ENCODE assay signal across 27 cellular contexts in genomic region chr15:46660096-46660842, GRCh38.
"Had no signal": no experiment of that assay in that cellular context is flagged by ENCODE, and none has a peak within 500 bp of the region (broad histone marks: within the 10 kb centered on the region; RNA-seq: fewer than 3 reads in every experiment).

No MANE protein-coding gene starts in this region.

- H3K9me3 ChIP-seq: esophagus muscularis mucosa, left lung, mucosa of descending colon, neutrophil, right atrium auricular region, sigmoid colon, stomach, testis, tibial artery had no signal

- H3K9ac ChIP-seq: parathyroid adenoma had no signal

- ATAC-seq: foreskin keratinocyte; heart right ventricle; left cardiac atrium; left lung; mucosa of descending colon; natural killer cell treated with Interleukin-12 subunit alpha and Interleukin-12 subunit beta and Interleukin-15 and Interleukin-18, amount 100 ng/mL, for 72 hours; stimulated activated effector memory CD8-positive, alpha-beta T cell treated with anti-CD3 and anti-CD28 coated beads, Interleukin-12 subunit alpha, Interleukin-12 subunit beta, amount 100 ng/mL, for 72 hours had no signal

- H3K36me3 ChIP-seq: esophagus muscularis mucosa, heart right ventricle, left lung, neutrophil, right atrium auricular region, sigmoid colon, stomach, tibial artery had no signal

- DNase-seq: dermis blood vessel endothelial cell; effector memory CD4-positive, alpha-beta T cell; foreskin keratinocyte; glutamatergic neuron; heart right ventricle; hippocampal formation; left cardiac atrium; left lung; mesenchymal stem cell; mucosa of descending colon; naive B cell; sigmoid colon; stimulated activated CD4-positive, alpha-beta T cell treated with anti-CD3 and anti-CD28 coated beads, Interleukin-2, amount 100 ng/mL, for 24 hours; stimulated activated CD4-positive, alpha-beta T cell treated with anti-CD3 and anti-CD28 coated beads, Interleukin-4, amount 100 ng/mL, for 24 hours; stimulated activated naive CD4-positive, alpha-beta T cell treated with Interleukin-2 at 50 U/mL for 16 hours; stomach; testis; tibial artery had no signal

- H3K4me3 ChIP-seq: coronary artery, esophagus muscularis mucosa, heart right ventricle, left lung, mucosa of descending colon, right atrium auricular region, sigmoid colon, stomach, testis, tibial artery had no signal

- H3K27ac ChIP-seq: coronary artery, esophagus muscularis mucosa, foreskin keratinocyte, heart right ventricle, left lung, neutrophil, parathyroid adenoma, right atrium auricular region, sigmoid colon, stomach, testis, tibial artery had no signal

- H3K27me3 ChIP-seq: esophagus muscularis mucosa, foreskin keratinocyte, heart right ventricle, left lung, neutrophil, right atrium auricular region, sigmoid colon, stomach, testis, tibial artery had no signal

- H3K4me1 ChIP-seq: esophagus muscularis mucosa, foreskin keratinocyte, heart right ventricle, left lung, parathyroid adenoma, right atrium auricular region, sigmoid colon, stomach, testis, tibial artery had no signal

- H3K79me2 ChIP-seq: parathyroid adenoma had no signal

- FAIRE-seq: endothelial cell of umbilical vein, islet of Langerhans had no signal

- H2AFZ ChIP-seq: parathyroid adenoma had no signal
